Comparison of ENCODE assay signal across 8 cellular contexts in the genomic region with DNA sequence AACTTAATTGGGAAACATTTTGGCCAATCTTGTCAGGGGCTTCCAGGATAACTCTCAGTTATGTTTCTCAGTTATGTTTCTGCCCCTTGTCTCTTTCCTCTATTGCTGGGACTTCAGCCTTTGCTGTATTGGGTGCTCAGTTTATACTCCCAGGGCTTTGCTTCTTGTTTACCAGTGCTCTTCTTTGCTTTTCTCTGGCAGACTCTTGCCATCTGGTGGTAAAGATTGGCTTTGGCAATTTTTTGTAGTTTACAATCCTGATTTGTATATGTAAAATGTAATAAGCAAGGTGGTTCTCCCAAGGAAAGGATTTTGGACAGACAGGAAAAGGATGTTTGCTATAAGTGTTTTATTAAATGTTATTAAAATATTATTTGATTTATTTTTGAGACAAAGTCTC. TPM values are rescaled to one million over a fixed set of nuclear protein-coding genes. Genes with fewer than 3 reads are reported as not detected.
DNase-seq lines count a peak whose midpoint lies in the region; ATAC-seq and TF ChIP-seq lines count a peak whose summit lies in the region.

No MANE protein-coding gene starts in this region.

- no peaks in the 10 kb centered on the region for H3K27me3 ChIP-seq in left ventricle myocardium inferior (ENCODE audit: low read depth)

- H3K27ac ChIP-seq in left ventricle myocardium inferior (replicated peaks): no peak overlapping the region

- intact Hi-C loops in left ventricle myocardium inferior (cut with micrococcal nuclease): loop anchor here (10.0 kb wide), 1 partner anchor 150 kb away; no protein-coding TSS in a partner anchor
- intact Hi-C loops in Right ventricle myocardium superior (cut with DNase I): no loop called here

- H3K4me3 ChIP-seq in left ventricle myocardium inferior (no peak overlapping the region), WI38 (ENCODE audit: low read depth, low read length) (no peak overlapping the region)

- peaks cover 25% of the 10 kb centered on the region for H3K36me3 ChIP-seq in left ventricle myocardium inferior

- DNase-seq in left ventricle myocardium inferior (no peak), Right ventricle myocardium superior (no peak), NCI-H146 treated with DMSO at 0.1 percent for 48 hours (lab: John Stamatoyannopoulos, UW; ENCODE audit: unreplicated experiment) (peak; percentile 18), iPS-NIHi7 (ENCODE audit: extremely low spot score) (peak; percentile 53)
- DNase-seq in activated CD4-positive, alpha-beta T cell treated with anti-CD3 and anti-CD28 coated beads, Interleukin-2, amount 50 U/mL, for 1 hour: no peak
- no peak for DNase-seq in activated T-cell treated with anti-CD3 and anti-CD28 coated beads, Interleukin-2, amount 50 U/mL, for 24 hours

- H3K9me3 ChIP-seq in left ventricle myocardium inferior (replicated peaks): no peaks in the 10 kb centered on the region

- H3K4me1 ChIP-seq in left ventricle myocardium inferior: no peaks in the 10 kb centered on the region

- no peaks in the 10 kb centered on the region for H3K4me1 Mint-ChIP-seq in activated T-cell treated with anti-CD3 and anti-CD28 coated beads, Interleukin-2, amount 50 U/mL, for 24 hours (ENCODE audit: low read depth)

- H3K36me3 Mint-ChIP-seq in activated T-cell treated with anti-CD3 and anti-CD28 coated beads, Interleukin-2, amount 50 U/mL, for 24 hours (ENCODE audit: low read depth): peaks cover 31% of the 10 kb centered on the region

- TF ChIP-seq CTCF in left ventricle myocardium inferior (IDR thresholded peaks at IDR 0.05; ENCODE audit: borderline replicate concordance): peak; percentile 61
- peak; percentile 36; the same call in 1 of the 2 replicates for TF ChIP-seq CTCF in WI38 (IDR thresholded peaks at IDR 0.05; ENCODE audit: low read depth, low read length)

- H3K27me3 Mint-ChIP-seq in activated T-cell treated with anti-CD3 and anti-CD28 coated beads, Interleukin-2, amount 50 U/mL, for 24 hours: no peaks in the 10 kb centered on the region

- H3K27ac Mint-ChIP-seq in activated T-cell treated with anti-CD3 and anti-CD28 coated beads, Interleukin-2, amount 50 U/mL, for 24 hours: no peak overlapping the region

- H3K9me3 Mint-ChIP-seq in activated T-cell treated with anti-CD3 and anti-CD28 coated beads, Interleukin-2, amount 50 U/mL, for 24 hours: no peaks in the 10 kb centered on the region

- no peak overlapping the region for H3K4me3 Mint-ChIP-seq in activated T-cell treated with anti-CD3 and anti-CD28 coated beads, Interleukin-2, amount 50 U/mL, for 24 hours

- ATAC-seq in Right ventricle myocardium superior (ENCODE audit: poor library complexity): no peak
- no peak for ATAC-seq in GM21526 (IDR thresholded peaks at IDR 0.05; ENCODE audit: low FRiP score, unreplicated experiment)

RNA-seq across cellular contexts. Expression of a gene that starts 37.9 kb away (rescaled TPM):
- 4,737 TPM for total RNA-seq in left ventricle myocardium inferior
- 4,881 TPM for total RNA-seq in Right ventricle myocardium superior

RNA-seq across cellular contexts. Expression of a gene that starts 38.2 kb away (rescaled TPM):
- 12.2 TPM for total RNA-seq in left ventricle myocardium inferior
- total RNA-seq in Right ventricle myocardium superior: 9.7 TPM

RNA-seq across cellular contexts. Expression of a gene that starts 38.4 kb away (rescaled TPM):
- total RNA-seq in left ventricle myocardium inferior (19.7 TPM), Right ventricle myocardium superior (18.1 TPM)

Comparison
In these comparisons a context has a peak if more than half of its experiments do, and no peak if none do; other contexts are left out.
1. DNase-seq: peak in NCI-H146 treated with DMSO at 0.1 percent for 48 hours (single experiment) and iPS-NIHi7 (single experiment); none in left ventricle myocardium inferior (single experiment), Right ventricle myocardium superior (single experiment), activated CD4-positive, alpha-beta T cell treated with anti-CD3 and anti-CD28 coated beads, Interleukin-2, amount 50 U/mL, for 1 hour (single experiment) and activated T-cell treated with anti-CD3 and anti-CD28 coated beads, Interleukin-2, amount 50 U/mL, for 24 hours (single experiment).